In the genomic region with DNA sequence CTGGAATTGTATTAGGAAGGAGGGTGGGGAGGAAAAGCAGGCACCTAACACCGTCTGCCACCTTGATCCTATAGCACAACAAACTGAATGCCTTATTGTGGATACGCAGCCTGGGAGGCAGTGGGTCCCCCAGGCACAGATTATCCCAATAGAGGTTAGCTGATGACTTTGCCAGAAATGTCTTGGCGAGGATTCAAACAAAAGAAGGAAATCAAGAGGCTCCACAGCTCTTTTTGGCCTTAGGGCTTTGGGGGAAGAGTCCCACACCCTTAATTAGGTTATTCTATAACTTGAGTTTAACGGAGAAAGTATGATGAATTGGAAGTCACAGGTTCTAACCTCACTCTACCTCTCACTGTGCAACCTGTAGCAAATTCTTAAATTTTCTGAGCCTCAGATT, we compare ENCODE assay signal across 22 cellular contexts.
DNase-seq lines count a peak whose midpoint lies in the region; ATAC-seq and TF ChIP-seq lines count a peak whose summit lies in the region.
"Had no signal": no experiment of that assay in that cellular context is flagged by ENCODE, and none has a peak within 500 bp of the region (broad histone marks: within the 10 kb centered on the region; RNA-seq: fewer than 3 reads in every experiment).

No MANE protein-coding gene starts in this region.

- no peak for TF ChIP-seq CTCF in uterus (IDR thresholded peaks at IDR 0.05)

- peak; percentile 19 for DNase-seq in activated effector memory CD4-positive, alpha-beta T cell treated with anti-CD3 and anti-CD28 coated beads, Interleukin-2, amount 50 U/mL, for 16 hours
- DNase-seq in activated effector memory CD4-positive, alpha-beta T cell treated with Interleukin-2 at 50 U/mL for 16 hours = no peak
- DNase-seq in RPMI7951 (ENCODE audit: low read depth) = peak; percentile 83
- peak; percentile 48 for DNase-seq in kidney tubule cell (ENCODE audit: low spot score)
- no peak for DNase-seq in uterus
- DNase-seq in activated CD4-positive, alpha-beta T cell treated with anti-CD3 and anti-CD28 coated beads for 48 hours = no peak
- no peak for DNase-seq in activated T-cell treated with anti-CD3 and anti-CD28 coated beads, Interleukin-2, amount 50 U/mL, for 48 hours
- DNase-seq: HCEC 1CT; NCI-H1105; NCI-H146; NCI-H2029; NCI-H226; NCI-H510A treated with DMSO at 0.1 percent for 48 hours; NCI-H774; NK-92 treated with Interleukin-12 subunit alpha and Interleukin-12 subunit beta, amount 100 ng/mL, for 24 hours had no signal

- no peaks in the 10 kb centered on the region for H3K27me3 ChIP-seq in uterus

- ATAC-seq in GM21737 (IDR thresholded peaks at IDR 0.05; ENCODE audit: unreplicated experiment) = no peak
- ATAC-seq: K562, Panc1, Right ventricle myocardium inferior had no signal

- H3K27ac ChIP-seq in uterus = peak overlapping the region; percentile 87 to 89
- H3K27ac ChIP-seq: 22Rv1, C4-2B had no signal

- intact Hi-C loops in uterus (cut with DNase I; ENCODE audit: low total_unique reads) = no loop called here

- TF ChIP-seq POLR2A in uterus (IDR thresholded peaks at IDR 0.05) = no peak

- no peaks in the 10 kb centered on the region for H3K36me3 ChIP-seq in uterus

- H3K4me3 ChIP-seq in uterus = no peak overlapping the region
- H3K4me3 ChIP-seq: GM23338, K562 had no signal

- H3K9me3 ChIP-seq in uterus = no peaks in the 10 kb centered on the region

- H3K4me1 ChIP-seq in uterus = peaks cover 0 to 9% of the 10 kb centered on the region in 2 donors

Comparison
In these comparisons a context has a peak if more than half of its experiments do, and no peak if none do; other contexts are left out.
1. DNase-seq: peak in activated effector memory CD4-positive, alpha-beta T cell treated with anti-CD3 and anti-CD28 coated beads, Interleukin-2, amount 50 U/mL, for 16 hours (single experiment), RPMI7951 (single experiment) and kidney tubule cell (single experiment); none in activated effector memory CD4-positive, alpha-beta T cell treated with Interleukin-2 at 50 U/mL for 16 hours (single experiment), uterus (0 of 2), activated CD4-positive, alpha-beta T cell treated with anti-CD3 and anti-CD28 coated beads for 48 hours (single experiment) and activated T-cell treated with anti-CD3 and anti-CD28 coated beads, Interleukin-2, amount 50 U/mL, for 48 hours (0 of 2).